ENCODE assay signal across 24 cellular contexts in genomic region chr7:99357701-99358490, GRCh38. TPM values are rescaled to one million over a fixed set of nuclear protein-coding genes. Genes with fewer than 3 reads are reported as not detected.
A peak's percentile ranks its signal among the peaks of the same experiment; 100 is the strongest.
DNase-seq lines count a peak whose midpoint lies in the region; ATAC-seq, FAIRE-seq and TF ChIP-seq lines count a peak whose summit lies in the region.
"Had no signal": no experiment of that assay in that cellular context is flagged by ENCODE, and none has a peak within 500 bp of the region (broad histone marks: within the 10 kb centered on the region; RNA-seq: fewer than 3 reads in every experiment).

No MANE protein-coding gene starts in this region.

- FAIRE-seq in kidney (lab: Jason Lieb, UNC): no peak
- FAIRE-seq: A549, GM12892, keratinocyte had no signal

- no peaks in the 10 kb centered on the region for H3K9me3 Mint-ChIP-seq in activated naive CD4-positive, alpha-beta T cell treated with anti-CD3 and anti-CD28 coated beads, Interleukin-2, amount 50 U/mL, for 72 hours
- H3K9me3 Mint-ChIP-seq in activated naive CD4-positive, alpha-beta T cell treated with anti-CD3 and anti-CD28 coated beads, Interleukin-2, amount 10 ng/mL, durations not matched to agents 7 days and 5 days: no peaks in the 10 kb centered on the region
- H3K9me3 Mint-ChIP-seq in chondrocyte (ENCODE audit: low read depth): no peaks in the 10 kb centered on the region
- H3K9me3 Mint-ChIP-seq: nephron had no signal

- DNase-seq in activated naive CD4-positive, alpha-beta T cell treated with anti-CD3 and anti-CD28 coated beads, Interleukin-2, amount 50 U/mL, for 72 hours (ENCODE audit: low spot score in 2 of 2): no peak
- DNase-seq in activated naive CD4-positive, alpha-beta T cell treated with anti-CD3 and anti-CD28 coated beads, Interleukin-2, amount 10 ng/mL, durations not matched to agents 7 days and 5 days: no peak
- peak; percentile 63 for DNase-seq in chondrocyte (ENCODE audit: low spot score)
- peak; percentile 52 for DNase-seq in kidney
- DNase-seq in superior temporal gyrus (ENCODE audit: extremely low spot score): peak; percentile 68
- DNase-seq in stimulated activated CD4-positive, alpha-beta T cell treated with anti-CD3 and anti-CD28 coated beads, Interleukin-1b, Interleukin-23, amount 100 ng/mL, for 48 hours: no peak
- DNase-seq: activated CD4-positive, CD25-positive, alpha-beta regulatory T cell; activated CD8-positive, alpha-beta T cell treated with anti-CD3 and anti-CD28 coated beads, Interleukin-2, amount 10 ng/mL, durations not matched to agents 7 days and 5 days; central memory CD4-positive, alpha-beta T cell; DMS53; HCEC 1CT; mesendoderm; NCI-H1417 treated with DMSO at 0.1 percent for 48 hours; NCI-H748 treated with DMSO at 0.1 percent for 48 hours; stimulated activated CD4-positive, alpha-beta T cell treated with anti-CD3 and anti-CD28 coated beads, Interleukin-4, amount 100 ng/mL, for 4 hours; T-helper 2 cell had no signal

- H3K36me3 Mint-ChIP-seq in activated naive CD4-positive, alpha-beta T cell treated with anti-CD3 and anti-CD28 coated beads, Interleukin-2, amount 50 U/mL, for 72 hours: peaks cover 9 to 10% of the 10 kb centered on the region in 2 donors
- H3K36me3 Mint-ChIP-seq in activated naive CD4-positive, alpha-beta T cell treated with anti-CD3 and anti-CD28 coated beads, Interleukin-2, amount 10 ng/mL, durations not matched to agents 7 days and 5 days: peaks cover 40% of the 10 kb centered on the region
- peaks cover 27% of the 10 kb centered on the region for H3K36me3 Mint-ChIP-seq in chondrocyte (ENCODE audit: low read depth)

- ATAC-seq in activated naive CD4-positive, alpha-beta T cell treated with anti-CD3 and anti-CD28 coated beads, Interleukin-2, amount 50 U/mL, for 72 hours: no peak
- ATAC-seq in HG03354 (IDR thresholded peaks at IDR 0.05; ENCODE audit: poor library complexity, severe bottlenecking, unreplicated experiment): no peak
- no peak for ATAC-seq in HG03196 (IDR thresholded peaks at IDR 0.05; ENCODE audit: unreplicated experiment)
- ATAC-seq: A549; activated CD8-positive, alpha-beta T cell treated with anti-CD3 and anti-CD28 coated beads, Interleukin-2, amount 10 ng/mL, durations not matched to agents 7 days and 5 days had no signal

- CTCF ChIA-PET in activated naive CD4-positive, alpha-beta T cell treated with anti-CD3 and anti-CD28 coated beads, Interleukin-2, amount 10 ng/mL, durations not matched to agents 7 days and 5 days (lab: Charles Lee): interaction anchor here (0.8 kb wide), 1 partner anchor 17 kb away, joined by 3 read pairs; no protein-coding TSS in a partner anchor

- H3K4me1 ChIP-seq in kidney (ENCODE audit: control insufficient read depth in 1 of 2, insufficient read depth in 1 of 2, low read depth in 1 of 2, low read length in 2 of 2): no peaks in the 10 kb centered on the region
- H3K4me1 ChIP-seq: A549, vagina had no signal

- H3K4me3 ChIP-seq in kidney (ENCODE audit: low read length in 2 of 2): no peak overlapping the region
- H3K4me3 ChIP-seq: A549, vagina had no signal

- peak overlapping the region; percentile 21 to 84 for H3K27ac Mint-ChIP-seq in activated naive CD4-positive, alpha-beta T cell treated with anti-CD3 and anti-CD28 coated beads, Interleukin-2, amount 50 U/mL, for 72 hours
- H3K27ac Mint-ChIP-seq in activated naive CD4-positive, alpha-beta T cell treated with anti-CD3 and anti-CD28 coated beads, Interleukin-2, amount 10 ng/mL, durations not matched to agents 7 days and 5 days: no peak overlapping the region
- H3K27ac Mint-ChIP-seq in chondrocyte (ENCODE audit: unreplicated experiment): peak overlapping the region; percentile 58
- H3K27ac Mint-ChIP-seq: activated CD8-positive, alpha-beta T cell treated with anti-CD3 and anti-CD28 coated beads, Interleukin-2, amount 10 ng/mL, durations not matched to agents 7 days and 5 days; nephron; progenitor cell of endocrine pancreas had no signal

- H3K4me3 Mint-ChIP-seq in activated naive CD4-positive, alpha-beta T cell treated with anti-CD3 and anti-CD28 coated beads, Interleukin-2, amount 10 ng/mL, durations not matched to agents 7 days and 5 days: no peak overlapping the region
- H3K4me3 Mint-ChIP-seq in chondrocyte (ENCODE audit: unreplicated experiment): no peak overlapping the region
- H3K4me3 Mint-ChIP-seq: activated CD8-positive, alpha-beta T cell treated with anti-CD3 and anti-CD28 coated beads, Interleukin-2, amount 10 ng/mL, durations not matched to agents 7 days and 5 days; nephron had no signal

- H3K9me3 ChIP-seq in kidney (ENCODE audit: control insufficient read depth in 1 of 2, low read length in 2 of 2): no peaks in the 10 kb centered on the region
- H3K9me3 ChIP-seq: A549, vagina had no signal

- no peaks in the 10 kb centered on the region for H3K27me3 Mint-ChIP-seq in activated naive CD4-positive, alpha-beta T cell treated with anti-CD3 and anti-CD28 coated beads, Interleukin-2, amount 10 ng/mL, durations not matched to agents 7 days and 5 days
- H3K27me3 Mint-ChIP-seq in chondrocyte (ENCODE audit: low read depth): no peaks in the 10 kb centered on the region
- H3K27me3 Mint-ChIP-seq: progenitor cell of endocrine pancreas had no signal

- no peak overlapping the region for H3K9ac ChIP-seq in kidney (ENCODE audit: low read length in 2 of 2)

- intact Hi-C loops in kidney (cut with DNase I): no loop called here

- H3K4me1 Mint-ChIP-seq in activated naive CD4-positive, alpha-beta T cell treated with anti-CD3 and anti-CD28 coated beads, Interleukin-2, amount 10 ng/mL, durations not matched to agents 7 days and 5 days: no peaks in the 10 kb centered on the region
- peaks cover 5% of the 10 kb centered on the region for H3K4me1 Mint-ChIP-seq in chondrocyte (ENCODE audit: low read depth)
- H3K4me1 Mint-ChIP-seq: nephron had no signal

- TF ChIP-seq CTCF in chondrocyte (IDR thresholded peaks at IDR 0.05) (no peak), kidney (IDR thresholded peaks at IDR 0.05; ENCODE audit: borderline replicate concordance, extremely low read depth, insufficient read depth) (no peak)

- no peak overlapping the region for H3K27ac ChIP-seq in kidney (ENCODE audit: low read depth in 2 of 2, low read length in 2 of 2)
- H3K27ac ChIP-seq: A549, vagina had no signal

- peaks cover 25 to 34% of the 10 kb centered on the region in 2 donors for H3K36me3 ChIP-seq in kidney (ENCODE audit: control insufficient read depth in 1 of 2, insufficient read depth in 2 of 2, low read length in 2 of 2)

RNA-seq across cellular contexts. Expression of gene ARPC1B, which starts 16.6 kb away (rescaled TPM):
- 100 to 1,000 TPM; 254 to 333 TPM for total RNA-seq in activated naive CD4-positive, alpha-beta T cell treated with anti-CD3 and anti-CD28 coated beads, Interleukin-2, amount 50 U/mL, for 72 hours
- total RNA-seq in chondrocyte (120 to 134 TPM (median 130 TPM) in 3 replicates), kidney (216 TPM)
- polyA plus RNA-seq in kidney (ENCODE audit: insufficient read depth, low read depth, low replicate concordance): 74.1 TPM

RNA-seq across cellular contexts. Expression of gene ARPC1A, which starts 32.2 kb away (rescaled TPM):
- 10 to 100 TPM; 43.5 to 57.2 TPM for total RNA-seq in activated naive CD4-positive, alpha-beta T cell treated with anti-CD3 and anti-CD28 coated beads, Interleukin-2, amount 50 U/mL, for 72 hours
- total RNA-seq in chondrocyte (103 to 110 TPM (median 104 TPM) in 3 replicates), kidney (119 TPM)
- polyA plus RNA-seq in kidney (ENCODE audit: insufficient read depth, low read depth, low replicate concordance): 117 TPM

RNA-seq across cellular contexts. Expression of gene PDAP1, which starts 50.5 kb away (rescaled TPM):
- total RNA-seq in activated naive CD4-positive, alpha-beta T cell treated with anti-CD3 and anti-CD28 coated beads, Interleukin-2, amount 50 U/mL, for 72 hours: 100 to 1,000 TPM; 101 to 148 TPM
- total RNA-seq in chondrocyte: 91.2 to 101 TPM (median 92.2 TPM) in 3 replicates
- 84.7 TPM for total RNA-seq in kidney
- polyA plus RNA-seq in kidney (ENCODE audit: insufficient read depth, low read depth, low replicate concordance): 119 TPM

RNA-seq across cellular contexts. Expression of gene BUD31, which starts 50.9 kb away (rescaled TPM):
- total RNA-seq in activated naive CD4-positive, alpha-beta T cell treated with anti-CD3 and anti-CD28 coated beads, Interleukin-2, amount 50 U/mL, for 72 hours: 100 to 1,000 TPM; 131 to 135 TPM
- 88.3 to 120 TPM (median 108 TPM) in 3 replicates for total RNA-seq in chondrocyte
- 79.0 TPM for total RNA-seq in kidney
- 141 TPM for polyA plus RNA-seq in kidney (ENCODE audit: insufficient read depth, low read depth, low replicate concordance)

Comparison
In these comparisons a context has a peak if more than half of its experiments do, and no peak if none do; other contexts are left out.
1. DNase-seq: peak in chondrocyte (single experiment), kidney (single experiment) and superior temporal gyrus (single experiment); none in activated naive CD4-positive, alpha-beta T cell treated with anti-CD3 and anti-CD28 coated beads, Interleukin-2, amount 50 U/mL, for 72 hours (0 of 2), activated naive CD4-positive, alpha-beta T cell treated with anti-CD3 and anti-CD28 coated beads, Interleukin-2, amount 10 ng/mL, durations not matched to agents 7 days and 5 days (single experiment) and stimulated activated CD4-positive, alpha-beta T cell treated with anti-CD3 and anti-CD28 coated beads, Interleukin-1b, Interleukin-23, amount 100 ng/mL, for 48 hours (single experiment).